1 cellular context compared by ENCODE assay signal in genomic region chr17:41150026-41150425, GRCh38.
TF ChIP-seq lines count a peak whose summit lies in the region.

No MANE protein-coding gene starts in this region.

TF ChIP-seq in A549, 52 proteins besides CTCF, POLR2A, EP300 and RAD21:
- TF ChIP-seq HOXB13 (CRISPR knock-in tag; IDR thresholded peaks at IDR 0.05; ENCODE audit: low read depth) (no peak), FOXS1 (CRISPR knock-in tag; IDR thresholded peaks at IDR 0.05) (no peak), ZC3H11A (IDR thresholded peaks at IDR 0.05) (no peak), MAFK (IDR thresholded peaks at IDR 0.05; ENCODE audit: partially characterized antibody) (no peak), JUN (IDR thresholded peaks at IDR 0.05) (no peak), REST (IDR thresholded peaks at IDR 0.05) (no peak), NPAS2 (CRISPR knock-in tag; IDR thresholded peaks at IDR 0.05; ENCODE audit: borderline replicate concordance) (no peak), NR3C1 (IDR thresholded peaks at IDR 0.05) (no peak), BCL3 (IDR thresholded peaks at IDR 0.05) (no peak), PHF8 (IDR thresholded peaks at IDR 0.05; ENCODE audit: borderline replicate concordance, low read depth) (no peak), RCOR1 (IDR thresholded peaks at IDR 0.05; ENCODE audit: low read depth, low read length) (no peak), CHD4 (IDR thresholded peaks at IDR 0.05; ENCODE audit: borderline replicate concordance) (no peak), JUNB (IDR thresholded peaks at IDR 0.05) (no peak), KDM5A (IDR thresholded peaks at IDR 0.05) (no peak), ELK1 (IDR thresholded peaks at IDR 0.05; ENCODE audit: low read depth, low read length) (no peak), CEBPB (IDR thresholded peaks at IDR 0.05) (no peak)
